In genomic region chr5:150497989-150498317, GRCh38 we compare ENCODE assay signal across 9 cellular contexts. TPM values are rescaled to one million over a fixed set of nuclear protein-coding genes. Genes with fewer than 3 reads are reported as not detected.
DNase-seq lines count a peak whose midpoint lies in the region; ATAC-seq, FAIRE-seq and TF ChIP-seq lines count a peak whose summit lies in the region.
"Had no signal": no experiment of that assay in that cellular context is flagged by ENCODE, and none has a peak within 500 bp of the region (broad histone marks: within the 10 kb centered on the region; RNA-seq: fewer than 3 reads in every experiment).

No MANE protein-coding gene starts in this region.

- no peak for TF ChIP-seq EP300 in A549 (IDR thresholded peaks at IDR 0.05)

- no peak for FAIRE-seq in A549 (lab: Jason Lieb, UNC)
- FAIRE-seq in RCC 7860 (lab: Jason Lieb, UNC), result no peak

- peaks cover 25% of the 10 kb centered on the region for H3K36me3 ChIP-seq in RWPE2 (ENCODE audit: low read depth)
- H3K36me3 ChIP-seq in esophagus squamous epithelium, result peaks cover 0 to 5% (median 0%) of the 10 kb centered on the region in 3 donors
- H3K36me3 ChIP-seq in parathyroid adenoma (ENCODE audit: control insufficient read depth, insufficient read depth, low read length), result no peaks in the 10 kb centered on the region

- TF ChIP-seq CTCF in A549 (IDR thresholded peaks at IDR 0.05) (no peak), RWPE2 (IDR thresholded peaks at IDR 0.05; ENCODE audit: poor library complexity, severe bottlenecking) (no peak), esophagus squamous epithelium (IDR thresholded peaks at IDR 0.05) (peak in 1 of 6 experiments; percentile 1), parathyroid adenoma (IDR thresholded peaks at IDR 0.05) (no peak), lower leg skin (IDR thresholded peaks at IDR 0.05) (no peak)

- ATAC-seq in A549, result peak; percentile 37 to 56
- peak; percentile 4; the same call in 2 of the 3 replicates for ATAC-seq in RWPE2 (ENCODE audit: low read depth)
- ATAC-seq in GM18868 (IDR thresholded peaks at IDR 0.05; ENCODE audit: unreplicated experiment), result no peak

- H3K79me2 ChIP-seq in parathyroid adenoma, result peaks cover 38% of the 10 kb centered on the region

- no peak for TF ChIP-seq RAD21 in A549 (conservative IDR thresholded peaks at IDR 0.05 in 1 of 2, IDR thresholded peaks at IDR 0.05 in 1 of 2)

- H3K4me2 ChIP-seq in A549, result peak overlapping the region; percentile 89
- H3K4me2 ChIP-seq in parathyroid adenoma (ENCODE audit: low read length), result peak overlapping the region; percentile 1

- no peak for DNase-seq in A549 (ENCODE audit: low read depth in 1 of 2, low spot score in 1 of 2)
- no peak for DNase-seq in RWPE2 (ENCODE audit: low spot score)
- DNase-seq in esophagus squamous epithelium (lab: John Stamatoyannopoulos, UW), result no peak
- no peak for DNase-seq in RCC 7860 (ENCODE audit: low spot score)
- no peak for DNase-seq in lower leg skin (ENCODE audit: low spot score in 2 of 2)
- no peak for DNase-seq in SKM-1 (lab: John Stamatoyannopoulos, UW; ENCODE audit: unreplicated experiment)
- DNase-seq: stimulated activated CD4-positive, alpha-beta T cell treated with anti-CD3 and anti-CD28 coated beads, Interleukin-2, amount 100 ng/mL, for 24 hours had no signal

- TF ChIP-seq POLR2A in A549 (IDR thresholded peaks at IDR 0.05; ENCODE audit: low read length) (no peak), esophagus squamous epithelium (IDR thresholded peaks at IDR 0.05) (no peak), lower leg skin (IDR thresholded peaks at IDR 0.05) (no peak)

- 30% methylated on average over 5 of the region's 5 CpGs for WGBS in A549 (ENCODE audit: missing lambda C conversion rate)
- 31 to 50% methylated on average over 2 to 5 of the region's 5 CpGs for WGBS in esophagus squamous epithelium, 2 donors
- 35 to 47% methylated on average over 5 of the region's 5 CpGs for WGBS in lower leg skin, 2 donors

- H3K4me3 ChIP-seq in A549, result peak overlapping the region; percentile 29
- H3K4me3 ChIP-seq in RWPE2 (ENCODE audit: severe bottlenecking), result no peak overlapping the region
- H3K4me3 ChIP-seq in esophagus squamous epithelium, result peak overlapping the region in 1 of 4 donors; percentile 42
- H3K4me3 ChIP-seq in parathyroid adenoma (ENCODE audit: low read depth, low read length), result no peak overlapping the region
- no peak overlapping the region for H3K4me3 ChIP-seq in lower leg skin (ENCODE audit: low read depth, poor library complexity, severe bottlenecking)

- H3K9me3 ChIP-seq in A549 (no peaks in the 10 kb centered on the region), RWPE2 (ENCODE audit: severe bottlenecking) (no peaks in the 10 kb centered on the region), esophagus squamous epithelium (no peaks in the 10 kb centered on the region), parathyroid adenoma (ENCODE audit: control insufficient read depth, low read length) (no peaks in the 10 kb centered on the region)

- peak overlapping the region; percentile 45 for H2AFZ ChIP-seq in parathyroid adenoma

- H3K4me1 ChIP-seq in A549, result peaks cover 79% of the 10 kb centered on the region
- peaks cover 69% of the 10 kb centered on the region for H3K4me1 ChIP-seq in RWPE2 (ENCODE audit: insufficient read depth, poor library complexity, severe bottlenecking)
- peaks cover 76 to 98% (median 82%) of the 10 kb centered on the region in 3 donors for H3K4me1 ChIP-seq in esophagus squamous epithelium
- peaks cover 55% of the 10 kb centered on the region for H3K4me1 ChIP-seq in parathyroid adenoma

- peak overlapping the region; percentile 88 to 90 for H3K27ac ChIP-seq in A549
- H3K27ac ChIP-seq in RWPE2 (ENCODE audit: poor library complexity, severe bottlenecking), result peak overlapping the region; percentile 88
- peak overlapping the region; percentile 82 to 98 (median 92) for H3K27ac ChIP-seq in esophagus squamous epithelium
- peak overlapping the region; percentile 63 for H3K27ac ChIP-seq in parathyroid adenoma

- H3K9ac ChIP-seq in parathyroid adenoma, result no peak overlapping the region

- intact Hi-C loops in esophagus squamous epithelium (cut with DNase I), result no loop called here
- intact Hi-C loops in lower leg skin (cut with DNase I; ENCODE audit: low total_unique reads), result no loop called here

- CTCF ChIA-PET in A549 (lab: Yijun Ruan, JAX), result interaction anchor here (0.7 to 33.5 kb wide), 12 partner anchors 10 to 163 kb away, joined by 3 to 439 read pairs (median 4); partner anchors contain the start of genes MYOZ3 and NDST1

- H3K27me3 ChIP-seq in RWPE2 (ENCODE audit: insufficient read depth, poor library complexity, severe bottlenecking) (no peaks in the 10 kb centered on the region), esophagus squamous epithelium (no peaks in the 10 kb centered on the region), parathyroid adenoma (ENCODE audit: control insufficient read depth, insufficient read depth, low read length) (no peaks in the 10 kb centered on the region)

- POLR2A ChIA-PET in A549 (lab: Yijun Ruan, JAX), result interaction anchor here (0.7 to 1.8 kb wide), 4 partner anchors 8 to 48 kb away, joined by 3 to 8 read pairs (median 4); no protein-coding TSS in a partner anchor

TF ChIP-seq in A549, 52 proteins besides CTCF, POLR2A, EP300 and RAD21 (continues in another document):
- TF ChIP-seq MAFK (IDR thresholded peaks at IDR 0.05; ENCODE audit: partially characterized antibody), result no peak
- TF ChIP-seq KDM5A (IDR thresholded peaks at IDR 0.05), result no peak
- no peak for TF ChIP-seq EHMT2 (IDR thresholded peaks at IDR 0.05; ENCODE audit: low read depth)
- TF ChIP-seq, protein P1, sequence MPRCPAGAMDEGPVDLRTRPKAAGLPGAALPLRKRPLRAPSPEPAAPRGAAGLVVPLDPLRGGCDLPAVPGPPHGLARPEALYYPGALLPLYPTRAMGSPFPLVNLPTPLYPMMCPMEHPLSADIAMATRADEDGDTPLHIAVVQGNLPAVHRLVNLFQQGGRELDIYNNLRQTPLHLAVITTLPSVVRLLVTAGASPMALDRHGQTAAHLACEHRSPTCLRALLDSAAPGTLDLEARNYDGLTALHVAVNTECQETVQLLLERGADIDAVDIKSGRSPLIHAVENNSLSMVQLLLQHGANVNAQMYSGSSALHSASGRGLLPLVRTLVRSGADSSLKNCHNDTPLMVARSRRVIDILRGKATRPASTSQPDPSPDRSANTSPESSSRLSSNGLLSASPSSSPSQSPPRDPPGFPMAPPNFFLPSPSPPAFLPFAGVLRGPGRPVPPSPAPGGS (IDR thresholded peaks at IDR 0.05), result no peak
- no peak for TF ChIP-seq REST (IDR thresholded peaks at IDR 0.05)
- no peak for TF ChIP-seq JUN (IDR thresholded peaks at IDR 0.05)
- no peak for TF ChIP-seq SMC3 (IDR thresholded peaks at IDR 0.05)
- TF ChIP-seq, protein P2, sequence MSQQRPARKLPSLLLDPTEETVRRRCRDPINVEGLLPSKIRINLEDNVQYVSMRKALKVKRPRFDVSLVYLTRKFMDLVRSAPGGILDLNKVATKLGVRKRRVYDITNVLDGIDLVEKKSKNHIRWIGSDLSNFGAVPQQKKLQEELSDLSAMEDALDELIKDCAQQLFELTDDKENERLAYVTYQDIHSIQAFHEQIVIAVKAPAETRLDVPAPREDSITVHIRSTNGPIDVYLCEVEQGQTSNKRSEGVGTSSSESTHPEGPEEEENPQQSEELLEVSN (IDR thresholded peaks at IDR 0.05; ENCODE audit: borderline replicate concordance, low read depth), result no peak
- no peak for TF ChIP-seq NR3C1 (IDR thresholded peaks at IDR 0.05)
- no peak for TF ChIP-seq FOXS1 (CRISPR knock-in tag; IDR thresholded peaks at IDR 0.05)
- no peak for TF ChIP-seq CBX8 (IDR thresholded peaks at IDR 0.05)
- TF ChIP-seq SREBF2 (IDR thresholded peaks at IDR 0.05), result no peak
- no peak for TF ChIP-seq TP53 (CRISPR knock-in tag; IDR thresholded peaks at IDR 0.05)

RNA-seq across cellular contexts. Expression of gene NDST1, which starts 10.0 kb away (rescaled TPM):
- 24.4 and 27.7 TPM in 2 replicates for polyA plus RNA-seq in A549 (2011; rRNA removed)
- 28.2 and 45.6 TPM in 2 replicates for polyA plus RNA-seq in A549 (2012; cell fraction: cytosol; rRNA removed)
- 70.2 and 91.2 TPM in 2 replicates for polyA plus RNA-seq in A549 (2012; cell fraction: nucleus; rRNA removed)
- polyA plus RNA-seq in A549 (2017; fragmentation: RNase III; extraction: RNeasy Plus Mini Kit Qiagen cat#74134 plus additional on column Dnase treatment), result 50.8 to 59.7 TPM (median 55.8 TPM) in 3 replicates
- polyA minus RNA-seq in A549 (2011; rRNA and poly(A)+ RNA removed), result 37.2 and 50.7 TPM in 2 replicates
- total RNA-seq in esophagus squamous epithelium, result 100 to 1,000 TPM in 3 of 4 donors, 10 to 100 TPM in 1; 76.5 to 205 (median 118) TPM
- total RNA-seq in lower leg skin, result 100 to 1,000 TPM in 3 of 4 donors, 10 to 100 TPM in 1; 62.9 to 127 (median 115) TPM

RNA-seq across cellular contexts. Expression of gene RPS14, which starts 48.4 kb away (rescaled TPM):
- polyA plus RNA-seq in A549 (2011; rRNA removed), result 3,799 and 4,312 TPM in 2 replicates
- 5,803 and 7,483 TPM in 2 replicates for polyA plus RNA-seq in A549 (2012; cell fraction: cytosol; rRNA removed)
- polyA plus RNA-seq in A549 (2012; cell fraction: nucleus; rRNA removed), result 1,682 and 2,988 TPM in 2 replicates
- 3,127 to 3,794 TPM (median 3,716 TPM) in 3 replicates for polyA plus RNA-seq in A549 (2017; fragmentation: RNase III; extraction: RNeasy Plus Mini Kit Qiagen cat#74134 plus additional on column Dnase treatment)
- 949 and 1,168 TPM in 2 replicates for polyA minus RNA-seq in A549 (2011; rRNA and poly(A)+ RNA removed)
- total RNA-seq in esophagus squamous epithelium, result 1,000 to 10,000 TPM; 1,098 to 4,026 (median 2,484) TPM
- total RNA-seq in lower leg skin, result 1,000 to 10,000 TPM; 2,497 to 4,490 (median 3,854) TPM
